Comparison of ENCODE assay signal across 8 cellular contexts in the genomic region with DNA sequence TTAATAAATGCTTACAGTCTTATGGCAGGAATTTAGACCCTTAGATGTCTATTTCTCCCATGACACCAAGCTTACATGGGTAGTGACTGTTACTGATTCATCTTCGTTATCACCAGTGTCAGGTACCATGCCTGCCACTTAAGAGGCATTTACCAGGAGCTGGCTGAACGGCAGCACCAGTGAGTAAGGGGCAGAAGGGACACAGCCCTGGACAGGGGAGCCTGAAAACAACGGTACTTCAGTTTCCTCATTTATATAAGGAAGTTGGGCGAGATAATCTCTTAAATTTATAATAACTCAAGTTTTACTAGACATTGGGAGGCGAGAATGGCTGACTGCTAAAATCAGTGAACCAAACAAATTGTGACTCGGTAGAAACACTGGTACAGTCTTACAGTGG. TPM values are rescaled to one million over a fixed set of nuclear protein-coding genes. Genes with fewer than 3 reads are reported as not detected.
DNase-seq lines count a peak whose midpoint lies in the region; ATAC-seq and TF ChIP-seq lines count a peak whose summit lies in the region.

No MANE protein-coding gene starts in this region.

- H3K56ac ChIP-seq in mesendoderm (ENCODE audit: low read length) = peak overlapping the region; percentile 26

- H3K4me2 ChIP-seq in mesendoderm (ENCODE audit: low read length) = peak overlapping the region; percentile 58

- DNase-seq in right atrium auricular region (ENCODE audit: low spot score) (no peak), left ventricle myocardium superior (no peak), ascending aorta (ENCODE audit: low spot score in 2 of 2) (no peak), mesendoderm (no peak), uterus (no peak), kidney glomerular epithelial cell (lab: John Stamatoyannopoulos, UW) (no peak), GM10266 (ENCODE audit: extremely low spot score) (no peak), AG08395 (ENCODE audit: low spot score) (no peak)

- peaks cover 26% of the 10 kb centered on the region for H3K36me3 ChIP-seq in right atrium auricular region
- peaks cover 5 to 23% of the 10 kb centered on the region in 2 donors for H3K36me3 ChIP-seq in ascending aorta
- H3K36me3 ChIP-seq in mesendoderm (ENCODE audit: control insufficient read depth, insufficient read depth, low read length) = no peaks in the 10 kb centered on the region
- H3K36me3 ChIP-seq in uterus = no peaks in the 10 kb centered on the region

- no peak overlapping the region for H3K18ac ChIP-seq in mesendoderm (ENCODE audit: low read length)

- H2BK120ac ChIP-seq in mesendoderm (ENCODE audit: low read depth, low read length) = no peak overlapping the region

- H3K27ac ChIP-seq in right atrium auricular region (peak overlapping the region in 1 of 2 donors; percentile 95), ascending aorta (peak overlapping the region in 1 of 2 donors; percentile 96), mesendoderm (ENCODE audit: low read depth, low read length) (no peak overlapping the region), uterus (no peak overlapping the region)

- H3K4me3 ChIP-seq in right atrium auricular region (peak overlapping the region; percentile 74 to 93), ascending aorta (peak overlapping the region; percentile 77 to 98), mesendoderm (ENCODE audit: low read length) (no peak overlapping the region), uterus (peak overlapping the region; percentile 78 to 98)

- H3K79me1 ChIP-seq in mesendoderm (ENCODE audit: low read length) = peaks cover 34% of the 10 kb centered on the region

- H3K9me3 ChIP-seq in right atrium auricular region (no peaks in the 10 kb centered on the region), ascending aorta (no peaks in the 10 kb centered on the region), uterus (no peaks in the 10 kb centered on the region)

- TF ChIP-seq POLR2A in uterus (IDR thresholded peaks at IDR 0.05) = no peak

- TF ChIP-seq CTCF in right atrium auricular region (IDR thresholded peaks at IDR 0.05) (no peak), ascending aorta (IDR thresholded peaks at IDR 0.05) (no peak), uterus (IDR thresholded peaks at IDR 0.05) (no peak), GM10266 (IDR thresholded peaks at IDR 0.05; ENCODE audit: control insufficient read depth, insufficient read depth, low read depth, missing control alignments) (no peak)

- no peak overlapping the region for H3K4ac ChIP-seq in mesendoderm (ENCODE audit: low read depth, low read length)

- H4K8ac ChIP-seq in mesendoderm (ENCODE audit: low read depth, low read length) = no peak overlapping the region

- no peak for ATAC-seq in left ventricle myocardium superior

- H3K79me2 ChIP-seq in mesendoderm (ENCODE audit: control insufficient read depth, insufficient read depth, low read length) = peaks cover 47% of the 10 kb centered on the region

- WGBS in mesendoderm (ENCODE audit: extremely low coverage, insufficient coverage, low lambda C conversion rate) = no CpG with 5 or more reads among the region's 6 CpGs

- intact Hi-C loops in left ventricle myocardium superior (cut with micrococcal nuclease) = no loop called here
- intact Hi-C loops in ascending aorta (cut with DNase I) = loop anchor here (5.0 to 10.0 kb wide), 2 partner anchors 548 to 730 kb away; a partner anchor contains a TSS
- intact Hi-C loops in uterus (cut with DNase I; ENCODE audit: low total_unique reads) = no loop called here

- H2AK5ac ChIP-seq in mesendoderm (ENCODE audit: low read length) = no peak overlapping the region

- H3K27me3 ChIP-seq in right atrium auricular region (no peaks in the 10 kb centered on the region), ascending aorta (no peaks in the 10 kb centered on the region), mesendoderm (ENCODE audit: insufficient read depth, low read length, poor library complexity) (no peaks in the 10 kb centered on the region), uterus (no peaks in the 10 kb centered on the region)

- H3K4me1 ChIP-seq in right atrium auricular region (peaks cover 0 to 49% of the 10 kb centered on the region in 2 donors), ascending aorta (peaks cover 25 to 34% of the 10 kb centered on the region in 2 donors), mesendoderm (ENCODE audit: control insufficient read depth, low read depth, low read length) (peaks cover 7% of the 10 kb centered on the region), uterus (peaks cover 5 to 24% of the 10 kb centered on the region in 2 donors)

- H2BK15ac ChIP-seq in mesendoderm (replicated peaks; ENCODE audit: low read depth) = no peak overlapping the region

- no peak overlapping the region for H3K23ac ChIP-seq in mesendoderm (ENCODE audit: low read length)

- no peak overlapping the region for H2BK5ac ChIP-seq in mesendoderm (ENCODE audit: low read length)

- H4K5ac ChIP-seq in mesendoderm (ENCODE audit: low read length) = no peak overlapping the region

- peak overlapping the region; percentile 96 for H3K9ac ChIP-seq in mesendoderm (ENCODE audit: low read length)

RNA-seq across cellular contexts. Expression of a gene that starts 1.2 kb away (rescaled TPM):
- 10 to 100 TPM; 19.8 to 22.3 TPM for total RNA-seq in right atrium auricular region
- total RNA-seq in left ventricle myocardium superior = 28.2 TPM
- total RNA-seq in ascending aorta = 86.3 TPM
- polyA plus RNA-seq in mesendoderm (2013, experiment 1 of 2) = 30.2 TPM
- polyA plus RNA-seq in mesendoderm (2013, experiment 2 of 2) = 29.8 TPM
- 10 to 100 TPM in 3 of 4 donors, 1 to 10 TPM in 1; 9.5 to 76.5 (median 34.4) TPM for total RNA-seq in uterus

RNA-seq across cellular contexts. Expression of a gene that starts 1.3 kb away (rescaled TPM):
- total RNA-seq in right atrium auricular region (10 to 100 TPM; 30.4 to 35.3 TPM), left ventricle myocardium superior (28.5 TPM), ascending aorta (34.4 TPM), uterus (10 to 100 TPM; 12.0 to 57.9 (median 33.9) TPM)
- 56.6 TPM for polyA plus RNA-seq in mesendoderm (2013, experiment 1 of 2)
- polyA plus RNA-seq in mesendoderm (2013, experiment 2 of 2) = 54.3 TPM
